ENCODE assay signal across 19 cellular contexts in the genomic region with DNA sequence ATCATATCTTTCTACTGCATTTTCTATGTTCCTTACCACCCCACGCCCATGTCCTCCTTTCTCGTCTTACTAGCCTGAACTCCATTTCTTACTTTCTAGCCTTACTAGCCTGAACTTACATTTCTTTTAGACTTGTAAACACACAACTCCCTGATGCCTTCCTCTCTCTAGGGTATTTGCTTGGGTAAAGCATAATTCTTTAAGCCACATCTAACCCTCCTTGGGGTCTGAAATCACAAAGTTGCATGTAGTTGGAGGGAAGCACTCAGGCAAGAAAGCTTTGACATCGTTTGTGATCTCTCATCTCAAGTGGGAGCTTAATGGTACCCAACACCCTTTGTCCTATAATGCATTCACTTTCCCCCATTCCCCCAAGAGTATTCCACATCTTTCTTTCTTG.
"Had no signal": no experiment of that assay in that cellular context is flagged by ENCODE, and none has a peak within 500 bp of the region (broad histone marks: within the 10 kb centered on the region; RNA-seq: fewer than 3 reads in every experiment).

No MANE protein-coding gene starts in this region.

- H3K9me3 ChIP-seq: lower lobe of right lung, mucosa of descending colon, sigmoid colon, upper lobe of left lung had no signal

- H3K27ac ChIP-seq: foreskin keratinocyte, lower lobe of right lung, sigmoid colon, upper lobe of left lung had no signal

- H3K4me1 Mint-ChIP-seq: brain, T-helper 17 cell had no signal

- H3K4me1 ChIP-seq: lower lobe of right lung, sigmoid colon, upper lobe of left lung had no signal

- ATAC-seq: foreskin keratinocyte, left colon, lower lobe of right lung, mucosa of descending colon, T-helper 17 cell had no signal

- H3K4me3 ChIP-seq: lower lobe of right lung, mucosa of descending colon, sigmoid colon, smooth muscle cell, upper lobe of left lung had no signal

- H3K36me3 ChIP-seq: lower lobe of right lung, sigmoid colon, upper lobe of left lung had no signal

- H3K4me2 ChIP-seq: smooth muscle cell had no signal

- DNase-seq: activated CD4-positive, alpha-beta T cell treated with anti-CD3 and anti-CD28 coated beads, Interleukin-2, amount 50 U/mL, for 1 hour; activated effector memory CD4-positive, alpha-beta T cell treated with Interleukin-2 at 50 U/mL for 16 hours; activated naive CD4-positive, alpha-beta T cell treated with anti-CD3 and anti-CD28 coated beads, Interleukin-2, amount 50 U/mL, for 16 hours; activated T-cell treated with anti-CD3 and anti-CD28 coated beads, Interleukin-2, amount 50 U/mL, for 48 hours; aorta; foreskin keratinocyte; left colon; lower lobe of right lung; mesendoderm; mucosa of descending colon; posterior cingulate gyrus; sigmoid colon; stimulated activated CD4-positive, alpha-beta T cell treated with anti-CD3 and anti-CD28 coated beads, Interleukin-15, amount 100 ng/mL, for 24 hours; stimulated activated naive CD4-positive, alpha-beta T cell; SW 1271; T-helper 17 cell; upper lobe of left lung had no signal

- H3K4me3 Mint-ChIP-seq: brain, T-helper 17 cell had no signal

- H3K27me3 Mint-ChIP-seq: T-helper 17 cell had no signal

- H3K36me3 Mint-ChIP-seq: brain had no signal

- H3K27ac Mint-ChIP-seq: brain, T-helper 17 cell had no signal

- H3K27me3 ChIP-seq: foreskin keratinocyte, sigmoid colon, upper lobe of left lung had no signal
